Comparison of ENCODE assay signal across 8 cellular contexts in the genomic region with DNA sequence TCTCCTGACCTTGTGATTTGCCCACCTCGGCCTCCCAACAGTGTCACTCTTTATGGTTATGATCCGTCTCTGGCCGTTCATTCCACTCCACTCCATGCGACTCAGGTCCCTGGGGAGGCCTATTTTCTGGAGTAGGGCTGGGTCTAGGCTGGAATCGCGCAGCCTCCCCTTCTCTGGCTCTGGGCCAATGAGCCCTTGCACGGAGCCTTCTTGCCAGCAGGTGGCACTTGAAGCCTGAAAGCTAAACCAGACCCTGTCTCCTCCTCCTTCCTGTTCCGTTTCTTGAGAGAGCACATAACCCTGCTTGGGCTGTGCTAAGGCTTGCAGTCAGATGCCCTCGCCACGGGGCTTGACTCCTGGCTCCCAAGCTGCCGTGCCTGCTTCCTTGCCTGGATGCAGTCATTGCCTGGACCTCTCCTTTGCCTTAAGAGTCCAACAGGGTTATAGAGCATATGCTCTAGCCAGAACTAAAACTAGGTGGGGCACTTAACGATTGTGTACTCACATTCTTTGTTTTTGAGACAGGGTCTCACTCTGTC. TPM values are rescaled to one million over a fixed set of nuclear protein-coding genes. Genes with fewer than 3 reads are reported as not detected.
DNase-seq lines count a peak whose midpoint lies in the region; ATAC-seq and TF ChIP-seq lines count a peak whose summit lies in the region.

No MANE protein-coding gene starts in this region.

- DNase-seq in ELR (ENCODE audit: low read depth) (peak; percentile 96), H7 (peak; percentile 82), NAMALWA (ENCODE audit: low spot score) (peak; percentile 83), SIG-M5 treated with dmso at 0.1 percent for 504 hours (lab: John Stamatoyannopoulos, UW; ENCODE audit: unreplicated experiment) (peak; percentile 91), osteocyte (ENCODE audit: extremely low spot score, unreplicated experiment) (peak; percentile 96), thoracic aorta (ENCODE audit: low spot score) (peak; percentile 83)
- DNase-seq in activated naive CD4-positive, alpha-beta T cell (lab: John Stamatoyannopoulos, UW): peak; percentile 47 to 78 (median 69)

- H3K36me3 Mint-ChIP-seq in osteocyte (ENCODE audit: unreplicated experiment): peaks cover 4% of the 10 kb centered on the region

- H3K4me1 Mint-ChIP-seq in osteocyte (ENCODE audit: unreplicated experiment): peaks cover 16% of the 10 kb centered on the region

- peak overlapping the region; percentile 61 for H3K4me3 Mint-ChIP-seq in osteocyte (ENCODE audit: unreplicated experiment)

- H3K27me3 ChIP-seq in H7 (ENCODE audit: control insufficient read depth, insufficient read depth, low read length): no peaks in the 10 kb centered on the region
- no peaks in the 10 kb centered on the region for H3K27me3 ChIP-seq in gastroesophageal sphincter
- no peaks in the 10 kb centered on the region for H3K27me3 ChIP-seq in thoracic aorta (replicated peaks; ENCODE audit: insufficient read depth)

- peaks cover 0 to 15% (median 3%) of the 10 kb centered on the region in 3 donors for H3K4me1 ChIP-seq in gastroesophageal sphincter
- H3K4me1 ChIP-seq in thoracic aorta (ENCODE audit: control insufficient read depth in 1 of 2, low read depth in 2 of 2): peaks cover 3 to 11% of the 10 kb centered on the region in 2 donors

- no peaks in the 10 kb centered on the region for H3K27me3 Mint-ChIP-seq in osteocyte (ENCODE audit: unreplicated experiment)

- H3K9me3 Mint-ChIP-seq in osteocyte (ENCODE audit: unreplicated experiment): no peaks in the 10 kb centered on the region

- TF ChIP-seq CTCF in gastroesophageal sphincter (IDR thresholded peaks at IDR 0.05) (peak; percentile 73 to 97 (median 95)), osteocyte (IDR thresholded peaks at IDR 0.05) (peak; percentile 96), thoracic aorta (IDR thresholded peaks at IDR 0.05) (peak; percentile 88)

- H3K27ac ChIP-seq in gastroesophageal sphincter (peak overlapping the region in 3 of 4 donors; percentile 29 to 65 (median 57)), thoracic aorta (peak overlapping the region; percentile 28 to 66)

- no peaks in the 10 kb centered on the region; the same call in 1 of the 2 replicates for H3K36me3 ChIP-seq in H7 (replicated peaks; ENCODE audit: control insufficient read depth, insufficient read depth, low read length)
- H3K36me3 ChIP-seq in gastroesophageal sphincter: peaks cover 0 to 41% of the 10 kb centered on the region in 2 donors
- peaks cover 6% of the 10 kb centered on the region for H3K36me3 ChIP-seq in thoracic aorta

- H3K9me3 ChIP-seq in gastroesophageal sphincter (no peaks in the 10 kb centered on the region), thoracic aorta (no peaks in the 10 kb centered on the region)

- TF ChIP-seq POLR2A in gastroesophageal sphincter (IDR thresholded peaks at IDR 0.05): no peak

- 0 to 2% methylated on average over 1 to 7 of the region's 12 CpGs for WGBS in gastroesophageal sphincter (ENCODE audit: low coverage in 1 of 2), 2 donors

- ATAC-seq in gastroesophageal sphincter (peak; percentile 96), thoracic aorta (ENCODE audit: insufficient number of reproducible peaks, low FRiP score, low read depth) (peak; percentile 95)

- no peak for TF ChIP-seq EP300 in gastroesophageal sphincter (IDR thresholded peaks at IDR 0.05)

- H3K27ac Mint-ChIP-seq in osteocyte (ENCODE audit: unreplicated experiment): peak overlapping the region; percentile 78

- H3K4me3 ChIP-seq in H7 (ENCODE audit: insufficient read depth, low read depth, low read length) (no peak overlapping the region), gastroesophageal sphincter (peak overlapping the region in 1 of 2 donors; percentile 18), thoracic aorta (peak overlapping the region; percentile 53)

RNA-seq across cellular contexts. Expression of a gene that starts 9.6 kb away (rescaled TPM):
- 18.8 and 19.3 TPM in 2 replicates for total RNA-seq in H7 (2014; rRNA removed; shearing (Covaris generic))
- total RNA-seq in gastroesophageal sphincter: 10 to 100 TPM; 28.6 to 43.0 (median 33.4) TPM
- 42.4 and 43.0 TPM in 2 replicates for total RNA-seq in osteocyte
- 10 to 100 TPM; 33.3 to 39.5 TPM for total RNA-seq in thoracic aorta
